21 cellular contexts compared by ENCODE assay signal in genomic region chr7:54111850-54112249, GRCh38.
"Had no signal": no experiment of that assay in that cellular context is flagged by ENCODE, and none has a peak within 500 bp of the region (broad histone marks: within the 10 kb centered on the region; RNA-seq: fewer than 3 reads in every experiment).

No MANE protein-coding gene starts in this region.

- H3K4me1 ChIP-seq: breast epithelium, Peyer's patch, SJSA1 had no signal

- H3K27me3 ChIP-seq: breast epithelium, Peyer's patch, SJSA1 had no signal

- H3K27ac ChIP-seq: breast epithelium, Peyer's patch, SJSA1 had no signal

- H3K9me3 ChIP-seq: breast epithelium, Peyer's patch, SJSA1 had no signal

- H3K36me3 ChIP-seq: breast epithelium, Peyer's patch, SJSA1 had no signal

- H3K4me3 ChIP-seq: breast epithelium, Peyer's patch, SJSA1 had no signal

- DNase-seq: activated CD4-positive, alpha-beta T cell treated with anti-CD3 and anti-CD28 coated beads for 4 hours; activated CD8-positive, alpha-beta memory T cell treated with anti-CD3 and anti-CD28 coated beads, Interleukin-2, amount 50 U/mL, for 4 hours; activated CD8-positive, alpha-beta T cell treated with anti-CD3 and anti-CD28 coated beads for 36 hours; activated gamma-delta T cell treated with Interleukin-2 at 50 U/mL for 16 hours; activated naive CD4-positive, alpha-beta T cell treated with anti-CD3 and anti-CD28 coated beads, Interleukin-2, amount 10 ng/mL, durations not matched to agents 7 days and 5 days; activated naive CD8-positive, alpha-beta T cell treated with anti-CD3 and anti-CD28 coated beads for 36 hours; activated T-cell treated with anti-CD3 and anti-CD28 coated beads, Interleukin-2, amount 50 U/mL, for 72 hours; anterior cingulate cortex; caudate nucleus; Karpas-422; NCI-H1048; NCI-H146; NCI-H187 treated with DMSO at 0.1 percent for 48 hours; NCI-H2171; NCI-H345; NCI-H510A; NCI-H526 treated with DMSO at 0.1 percent for 48 hours; Peyer's patch; SHP77 had no signal
